In genomic region chr1:66275601-66276023, GRCh38 we compare ENCODE assay signal across 11 cellular contexts.
DNase-seq lines count a peak whose midpoint lies in the region; TF ChIP-seq lines count a peak whose summit lies in the region.
"Had no signal": no experiment of that assay in that cellular context is flagged by ENCODE, and none has a peak within 500 bp of the region (broad histone marks: within the 10 kb centered on the region; RNA-seq: fewer than 3 reads in every experiment).

No MANE protein-coding gene starts in this region.

- no peak overlapping the region for H2BK12ac ChIP-seq in neuronal stem cell (ENCODE audit: low read length)

- H3K4ac ChIP-seq in neuronal stem cell (ENCODE audit: low read length) = no peak overlapping the region

- no peak overlapping the region for H2BK5ac ChIP-seq in neuronal stem cell (ENCODE audit: low read length)

- no peak for TF ChIP-seq CTCF in foreskin fibroblast (IDR thresholded peaks at IDR 0.05; ENCODE audit: low read depth, low read length)

- no peak overlapping the region for H2AK5ac ChIP-seq in neuronal stem cell (ENCODE audit: low read depth, low read length)

- no peaks in the 10 kb centered on the region for H3K9me3 ChIP-seq in muscle layer of duodenum (ENCODE audit: control insufficient read depth in 1 of 2, low read length in 2 of 2)
- no peaks in the 10 kb centered on the region for H3K9me3 ChIP-seq in neuronal stem cell (replicated peaks in 1 of 2; ENCODE audit: control insufficient read depth in 2 of 2, insufficient read depth in 1 of 2, low read depth in 1 of 2, low read length in 2 of 2)

- no peak overlapping the region for H2BK120ac ChIP-seq in neuronal stem cell (ENCODE audit: low read depth, low read length)

- H3K14ac ChIP-seq in neuronal stem cell (ENCODE audit: low read length) = no peak overlapping the region

- no peak overlapping the region for H3K9ac ChIP-seq in neuronal stem cell (ENCODE audit: low read depth, low read length, poor library complexity)

- H3K27me3 ChIP-seq in muscle layer of duodenum (ENCODE audit: low read depth, low read length) = no peaks in the 10 kb centered on the region
- H3K27me3 ChIP-seq in neuronal stem cell (ENCODE audit: control insufficient read depth in 3 of 3, insufficient read depth in 3 of 3, low read depth in 1 of 3, low read length in 3 of 3) = no peaks in the 10 kb centered on the region

- WGBS in neuronal stem cell (ENCODE audit: extremely low coverage in 2 of 2, insufficient read length in 2 of 2, insufficient replicate concordance in 1 of 2), 2 donors = no CpG with 5 or more reads among the region's 5 CpGs

- no peak overlapping the region for H4K91ac ChIP-seq in neuronal stem cell (ENCODE audit: low read depth, low read length, poor library complexity)

- no peak overlapping the region for H3K23ac ChIP-seq in neuronal stem cell (ENCODE audit: low read depth, low read length, poor library complexity)

- H3K4me1 ChIP-seq in muscle layer of duodenum (ENCODE audit: control insufficient read depth in 1 of 2, insufficient read depth in 2 of 2, low read length in 2 of 2) (peaks cover 19 to 21% of the 10 kb centered on the region in 2 donors), neuronal stem cell (ENCODE audit: control insufficient read depth in 2 of 2, insufficient read depth in 1 of 2, low read depth in 1 of 2, low read length in 2 of 2) (peaks cover 16 to 22% of the 10 kb centered on the region in 2 donors)

- H3K4me2 ChIP-seq in neuronal stem cell (ENCODE audit: insufficient read depth, low read length, poor library complexity, severe bottlenecking) = no peak overlapping the region

- H3K4me3 ChIP-seq in muscle layer of duodenum (ENCODE audit: low read depth in 1 of 2, low read length in 2 of 2) = no peak overlapping the region
- no peak overlapping the region for H3K4me3 ChIP-seq in foreskin fibroblast (ENCODE audit: low read depth in 1 of 2, low read length in 2 of 2)
- H3K4me3 ChIP-seq in neuronal stem cell (ENCODE audit: low read length in 2 of 2) = no peak overlapping the region

- DNase-seq in stimulated activated CD4-positive, alpha-beta T cell treated with anti-CD3 and anti-CD28 coated beads, Interleukin-4, amount 100 ng/mL, for 24 hours = peak; percentile 26
- no peak for DNase-seq in stimulated activated CD4-positive, alpha-beta T cell treated with anti-CD3 and anti-CD28 coated beads, Interleukin-4, amount 100 ng/mL, for 1 hour
- peak in 47 of 58 donors; percentile 7 to 86 (median 39) for DNase-seq in anterior cingulate cortex (lab: John Stamatoyannopoulos, UW)
- DNase-seq in cortex of kidney (lab: John Stamatoyannopoulos, UW) = no peak
- DNase-seq in foreskin fibroblast = no peak
- DNase-seq in neuronal stem cell (ENCODE audit: low spot score) = no peak
- no peak for DNase-seq in SW480 (ENCODE audit: low spot score)
- DNase-seq: kidney, NCI-H345, WERI-Rb-1 had no signal

- peaks cover 0 to 8% of the 10 kb centered on the region in 2 donors for H3K36me3 ChIP-seq in muscle layer of duodenum (ENCODE audit: control insufficient read depth in 1 of 2, insufficient read depth in 2 of 2, low read length in 2 of 2)
- no peaks in the 10 kb centered on the region for H3K36me3 ChIP-seq in neuronal stem cell (replicated peaks in 1 of 2; ENCODE audit: control insufficient read depth in 2 of 2, insufficient read depth in 2 of 2, low read length in 2 of 2)
- H3K36me3 ChIP-seq: WERI-Rb-1 had no signal

- H2BK15ac ChIP-seq in neuronal stem cell (ENCODE audit: low read length) = no peak overlapping the region

- no peak overlapping the region for H4K8ac ChIP-seq in neuronal stem cell (ENCODE audit: low read depth, low read length)

- no peak overlapping the region for H3K18ac ChIP-seq in neuronal stem cell (ENCODE audit: low read length)

- H3K79me1 ChIP-seq in neuronal stem cell (ENCODE audit: low read depth, low read length) = no peaks in the 10 kb centered on the region

- H3K27ac ChIP-seq in muscle layer of duodenum (ENCODE audit: low read length) (peak overlapping the region; percentile 1), neuronal stem cell (replicated peaks; ENCODE audit: low read length) (no peak overlapping the region)
- H3K27ac ChIP-seq: WERI-Rb-1 had no signal

- no peak overlapping the region for H2AFZ ChIP-seq in neuronal stem cell (ENCODE audit: low read length)

Comparison
In these comparisons a context has a peak if more than half of its experiments do, and no peak if none do; other contexts are left out.
1. DNase-seq: peak in stimulated activated CD4-positive, alpha-beta T cell treated with anti-CD3 and anti-CD28 coated beads, Interleukin-4, amount 100 ng/mL, for 24 hours (single experiment) and anterior cingulate cortex (47 of 58); none in stimulated activated CD4-positive, alpha-beta T cell treated with anti-CD3 and anti-CD28 coated beads, Interleukin-4, amount 100 ng/mL, for 1 hour (single experiment), cortex of kidney (single experiment), foreskin fibroblast (0 of 2), neuronal stem cell (single experiment) and SW480 (single experiment).